8 cellular contexts compared by ENCODE assay signal in the genomic region with DNA sequence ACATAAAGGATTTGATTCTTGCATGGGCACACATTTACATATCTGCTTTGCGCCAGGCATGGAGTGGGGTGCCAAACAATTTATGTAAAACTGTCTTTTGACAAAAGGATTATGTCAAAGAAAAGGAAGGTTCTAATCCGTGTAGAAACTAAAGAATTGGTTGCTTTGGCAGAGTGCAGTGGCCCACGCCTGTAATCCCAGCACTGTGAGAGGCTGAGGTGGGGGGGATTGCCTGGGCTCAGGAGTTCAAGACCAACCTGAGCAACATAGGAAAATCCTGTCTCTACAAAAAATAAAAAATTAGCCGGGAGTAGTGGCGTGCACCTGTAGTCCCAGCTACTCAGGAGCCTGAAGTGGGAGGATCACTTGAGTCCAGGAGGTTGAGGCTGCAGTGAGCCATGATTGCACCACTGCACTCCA. TPM values are rescaled to one million over a fixed set of nuclear protein-coding genes. Genes with fewer than 3 reads are reported as not detected.
A peak's percentile ranks its signal among the peaks of the same experiment; 100 is the strongest.
DNase-seq lines count a peak whose midpoint lies in the region; ATAC-seq and TF ChIP-seq lines count a peak whose summit lies in the region.

No MANE protein-coding gene starts in this region.

- peaks cover 44% of the 10 kb centered on the region for H3K4me1 Mint-ChIP-seq in activated CD4-positive, alpha-beta T cell treated with anti-CD3 and anti-CD28 coated beads for 36 hours
- H3K4me1 Mint-ChIP-seq in activated T-helper 2 cell treated with anti-CD3 and anti-CD28 coated beads, Interferon-gamma antibody, Interleukin-2, Interleukin-4, amounts not matched to agents 10 μg/mL and 5 μg/mL and 100 μg/mL, durations not matched to agents 14 hours and 24 hours and 36 hours (ENCODE audit: low read depth) = peaks cover 18% of the 10 kb centered on the region
- peaks cover 34 to 48% of the 10 kb centered on the region in 2 donors for H3K4me1 Mint-ChIP-seq in immature natural killer cell

- H3K4me3 Mint-ChIP-seq in activated CD4-positive, alpha-beta T cell treated with anti-CD3 and anti-CD28 coated beads for 36 hours = peak overlapping the region; percentile 98
- H3K4me3 Mint-ChIP-seq in activated T-helper 2 cell treated with anti-CD3 and anti-CD28 coated beads, Interferon-gamma antibody, Interleukin-2, Interleukin-4, amounts not matched to agents 10 μg/mL and 5 μg/mL and 100 μg/mL, durations not matched to agents 14 hours and 24 hours and 36 hours (ENCODE audit: low read depth) = peak overlapping the region; percentile 94
- H3K4me3 Mint-ChIP-seq in immature natural killer cell = peak overlapping the region; percentile 93 to 98 (median 95)

- H3K27me3 Mint-ChIP-seq in activated CD4-positive, alpha-beta T cell treated with anti-CD3 and anti-CD28 coated beads for 36 hours = no peaks in the 10 kb centered on the region
- no peaks in the 10 kb centered on the region for H3K27me3 Mint-ChIP-seq in activated T-helper 2 cell treated with anti-CD3 and anti-CD28 coated beads, Interferon-gamma antibody, Interleukin-2, Interleukin-4, amounts not matched to agents 10 μg/mL and 5 μg/mL and 100 μg/mL, durations not matched to agents 14 hours and 24 hours and 36 hours (ENCODE audit: low read depth)
- H3K27me3 Mint-ChIP-seq in immature natural killer cell (ENCODE audit: low read depth in 3 of 3) = peaks cover 0 to 12% (median 4%) of the 10 kb centered on the region in 3 donors

- POLR2A ChIA-PET in activated CD4-positive, alpha-beta T cell treated with anti-CD3 and anti-CD28 coated beads for 36 hours (lab: Charles Lee) = no interaction called here

- H3K36me3 ChIP-seq in stomach = peaks cover 7 to 24% (median 17%) of the 10 kb centered on the region in 4 donors

- DNase-seq in activated CD4-positive, alpha-beta T cell treated with anti-CD3 and anti-CD28 coated beads for 36 hours = no peak
- no peak for DNase-seq in activated CD4-positive, alpha-beta T cell treated with anti-CD3 and anti-CD28 coated beads for 48 hours
- no peak for DNase-seq in activated T-helper 2 cell treated with anti-CD3 and anti-CD28 coated beads, Interferon-gamma antibody, Interleukin-2, Interleukin-4, amounts not matched to agents 10 μg/mL and 5 μg/mL and 100 μg/mL, durations not matched to agents 14 hours and 24 hours and 36 hours (ENCODE audit: low spot score)
- no peak for DNase-seq in immature natural killer cell
- DNase-seq in stomach = no peak
- no peak for DNase-seq in NCI-H69 (lab: John Stamatoyannopoulos, UW)
- no peak for DNase-seq in DMS153 (lab: John Stamatoyannopoulos, UW)

- H3K36me3 Mint-ChIP-seq in activated CD4-positive, alpha-beta T cell treated with anti-CD3 and anti-CD28 coated beads for 36 hours (ENCODE audit: low read depth) = peaks cover 28% of the 10 kb centered on the region
- peaks cover 29% of the 10 kb centered on the region for H3K36me3 Mint-ChIP-seq in activated T-helper 2 cell treated with anti-CD3 and anti-CD28 coated beads, Interferon-gamma antibody, Interleukin-2, Interleukin-4, amounts not matched to agents 10 μg/mL and 5 μg/mL and 100 μg/mL, durations not matched to agents 14 hours and 24 hours and 36 hours (ENCODE audit: low read depth)
- H3K36me3 Mint-ChIP-seq in immature natural killer cell = peaks cover 0 to 6% (median 0%) of the 10 kb centered on the region in 3 donors

- TF ChIP-seq EP300 in stomach (IDR thresholded peaks at IDR 0.05) = no peak

- H3K9me3 Mint-ChIP-seq in activated CD4-positive, alpha-beta T cell treated with anti-CD3 and anti-CD28 coated beads for 36 hours (ENCODE audit: low read depth) = no peaks in the 10 kb centered on the region
- no peaks in the 10 kb centered on the region for H3K9me3 Mint-ChIP-seq in activated T-helper 2 cell treated with anti-CD3 and anti-CD28 coated beads, Interferon-gamma antibody, Interleukin-2, Interleukin-4, amounts not matched to agents 10 μg/mL and 5 μg/mL and 100 μg/mL, durations not matched to agents 14 hours and 24 hours and 36 hours
- H3K9me3 Mint-ChIP-seq in immature natural killer cell = no peaks in the 10 kb centered on the region

- H3K4me3 ChIP-seq in stomach = peak overlapping the region; percentile 83 to 92 (median 87)

- ATAC-seq in activated CD4-positive, alpha-beta T cell treated with anti-CD3 and anti-CD28 coated beads for 36 hours = no peak
- no peak for ATAC-seq in HG02588 (IDR thresholded peaks at IDR 0.05; ENCODE audit: unreplicated experiment)

- peaks cover 8 to 51% (median 34%) of the 10 kb centered on the region in 4 donors for H3K4me1 ChIP-seq in stomach

- CTCF ChIA-PET in activated CD4-positive, alpha-beta T cell treated with anti-CD3 and anti-CD28 coated beads for 36 hours (lab: Charles Lee) = interaction anchor here (1.3 kb wide), 1 partner anchor 114 kb away, joined by 3 read pairs; no protein-coding TSS in a partner anchor

- no peak for TF ChIP-seq POLR2A in stomach (IDR thresholded peaks at IDR 0.05)

- no peaks in the 10 kb centered on the region for H3K9me3 ChIP-seq in stomach

- H3K27me3 ChIP-seq in stomach = no peaks in the 10 kb centered on the region

- H3K27ac ChIP-seq in stomach = peak overlapping the region in 3 of 5 donors; percentile 89 to 91 (median 90)

- H3K27ac Mint-ChIP-seq in activated CD4-positive, alpha-beta T cell treated with anti-CD3 and anti-CD28 coated beads for 36 hours = peak overlapping the region; percentile 99
- peak overlapping the region; percentile 97 for H3K27ac Mint-ChIP-seq in activated T-helper 2 cell treated with anti-CD3 and anti-CD28 coated beads, Interferon-gamma antibody, Interleukin-2, Interleukin-4, amounts not matched to agents 10 μg/mL and 5 μg/mL and 100 μg/mL, durations not matched to agents 14 hours and 24 hours and 36 hours
- H3K27ac Mint-ChIP-seq in immature natural killer cell = peak overlapping the region; percentile 94 to 97 (median 95)

- no peak for TF ChIP-seq CTCF in stomach (IDR thresholded peaks at IDR 0.05)

- WGBS in stomach, 5 donors = 12 to 41% (median 23%) methylated on average over 5 of the region's 5 CpGs

- intact Hi-C loops in activated CD4-positive, alpha-beta T cell treated with anti-CD3 and anti-CD28 coated beads for 36 hours (cut with DNase I, micrococcal nuclease) = loop anchor here (2.0 to 10.0 kb wide), 7 partner anchors 24 to 1081 kb away; partner anchors contain the start of genes FARP2 (in 1 of the 2), HDLBP (in 1 of the 2), RNPEPL1 (in 1 of the 2) and SEPTIN2 (in 1 of the 2)
- intact Hi-C loops in activated T-helper 2 cell treated with anti-CD3 and anti-CD28 coated beads, Interferon-gamma antibody, Interleukin-2, Interleukin-4, amounts not matched to agents 10 μg/mL and 5 μg/mL and 100 μg/mL, durations not matched to agents 14 hours and 24 hours and 36 hours (cut with micrococcal nuclease) = loop anchor here (5.0 kb wide), 1 partner anchor 114 kb away; no protein-coding TSS in a partner anchor
- intact Hi-C loops in stomach (cut with DNase I; ENCODE audit: low total_unique reads) = no loop called here

RNA-seq across cellular contexts. Expression of gene MTERF4, which starts 1.1 kb away (rescaled TPM):
- total RNA-seq in activated CD4-positive, alpha-beta T cell treated with anti-CD3 and anti-CD28 coated beads for 36 hours = 10 to 100 TPM; 34.4 to 34.5 TPM
- 34.4 and 35.4 TPM in 2 replicates for total RNA-seq in activated T-helper 2 cell treated with anti-CD3 and anti-CD28 coated beads, Interferon-gamma antibody, Interleukin-2, Interleukin-4, amounts not matched to agents 10 μg/mL and 5 μg/mL and 100 μg/mL, durations not matched to agents 14 hours and 24 hours and 36 hours
- polyA plus RNA-seq in immature natural killer cell = 10 to 100 TPM; 27.8 to 35.8 (median 30.9) TPM
- total RNA-seq in stomach = 10 to 100 TPM in 4 of 5 donors, 1 to 10 TPM in 1; 3.2 to 85.7 (median 40.9) TPM
- polyA plus RNA-seq in stomach = 10 to 100 TPM; 19.4 to 28.6 (median 24.3) TPM

RNA-seq across cellular contexts. Expression of gene PASK, which starts 46.1 kb away (rescaled TPM):
- total RNA-seq in activated CD4-positive, alpha-beta T cell treated with anti-CD3 and anti-CD28 coated beads for 36 hours = 10 to 100 TPM; 62.9 to 88.1 TPM
- total RNA-seq in activated T-helper 2 cell treated with anti-CD3 and anti-CD28 coated beads, Interferon-gamma antibody, Interleukin-2, Interleukin-4, amounts not matched to agents 10 μg/mL and 5 μg/mL and 100 μg/mL, durations not matched to agents 14 hours and 24 hours and 36 hours = 72.5 and 75.8 TPM in 2 replicates
- 1 to 10 TPM; 2.1 to 5.5 (median 4.9) TPM for polyA plus RNA-seq in immature natural killer cell
- total RNA-seq in stomach = 10 to 100 TPM in 3 of 5 donors, 1 to 10 TPM in 1, under 1 TPM in 1; 0.58 to 56.7 (median 10.5) TPM
- polyA plus RNA-seq in stomach = 1 to 10 TPM; 1.3 to 6.5 (median 4.0) TPM

RNA-seq across cellular contexts. Expression of gene PPP1R7, which starts 47.1 kb away (rescaled TPM):
- 100 to 1,000 TPM; 104 to 129 TPM for total RNA-seq in activated CD4-positive, alpha-beta T cell treated with anti-CD3 and anti-CD28 coated beads for 36 hours
- 101 and 106 TPM in 2 replicates for total RNA-seq in activated T-helper 2 cell treated with anti-CD3 and anti-CD28 coated beads, Interferon-gamma antibody, Interleukin-2, Interleukin-4, amounts not matched to agents 10 μg/mL and 5 μg/mL and 100 μg/mL, durations not matched to agents 14 hours and 24 hours and 36 hours
- 100 to 1,000 TPM; 108 to 138 (median 132) TPM for polyA plus RNA-seq in immature natural killer cell
- total RNA-seq in stomach = 100 to 1,000 TPM in 1 of 5 donors, 10 to 100 TPM in 4; 22.8 to 126 (median 40.9) TPM
- polyA plus RNA-seq in stomach = 10 to 100 TPM; 61.2 to 99.4 (median 61.4) TPM
